ENCODE assay signal across 16 cellular contexts in the genomic region with DNA sequence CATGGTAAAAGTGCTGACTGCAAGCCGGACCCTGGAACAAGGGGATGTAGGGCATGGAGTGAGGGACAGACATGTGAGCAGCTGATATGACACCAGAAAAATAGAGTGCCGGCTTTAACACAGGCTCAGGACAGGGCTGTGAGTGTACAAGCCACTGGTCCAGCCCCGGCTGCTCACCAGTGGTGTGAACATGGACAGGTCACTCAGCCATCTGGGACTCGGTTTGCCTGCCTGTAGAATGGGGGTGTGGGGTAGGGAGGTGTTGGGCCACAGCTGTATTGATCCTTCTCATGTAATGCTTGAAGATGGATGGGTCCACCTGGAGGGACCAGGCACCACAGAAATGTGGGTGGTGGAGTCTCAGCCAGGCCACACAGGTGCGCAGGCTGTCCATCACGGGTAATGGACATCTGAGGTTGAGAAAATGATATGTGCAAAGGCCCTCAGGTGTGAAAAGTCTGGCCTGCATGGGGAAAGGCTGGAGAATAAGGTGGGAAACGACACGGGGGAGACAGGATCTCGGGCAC. TPM values are rescaled to one million over a fixed set of nuclear protein-coding genes. Genes with fewer than 3 reads are reported as not detected.
DNase-seq lines count a peak whose midpoint lies in the region; FAIRE-seq and TF ChIP-seq lines count a peak whose summit lies in the region.
"Had no signal": no experiment of that assay in that cellular context is flagged by ENCODE, and none has a peak within 500 bp of the region (broad histone marks: within the 10 kb centered on the region; RNA-seq: fewer than 3 reads in every experiment).

No MANE protein-coding gene starts in this region.

- no peak overlapping the region for H3K4me3 ChIP-seq in H1 (ENCODE audit: extremely low read depth in 1 of 4, insufficient read depth in 2 of 4, low read depth in 3 of 4, low read length in 4 of 4)
- H3K4me3 ChIP-seq in sigmoid colon: no peak overlapping the region
- H3K4me3 ChIP-seq: SK-N-MC had no signal

- no peak overlapping the region for H4K91ac ChIP-seq in H1 (replicated peaks; ENCODE audit: insufficient read length, low read length)

- TF ChIP-seq POLR2A in H1 (IDR thresholded peaks at IDR 0.05; ENCODE audit: control extremely low read depth in 1 of 2, low read depth in 2 of 2, low read length in 2 of 2) (no peak), sigmoid colon (IDR thresholded peaks at IDR 0.05) (no peak)

- no peak for FAIRE-seq in H1 (lab: Jason Lieb, UNC)
- FAIRE-seq: GM19239 had no signal

- H4K8ac ChIP-seq in H1 (ENCODE audit: extremely low read depth, insufficient read depth, low read length): no peak overlapping the region

- no peak overlapping the region for H2BK120ac ChIP-seq in H1 (replicated peaks; ENCODE audit: low read depth, low read length)

- in situ Hi-C loops in KBM-7 (cut with MboI; ENCODE audit: low pct_unique_long_range_greater_than_20kb, low sequenced_read_pairs): loop anchor here (10.0 kb wide), 1 partner anchor 291 kb away; no protein-coding TSS in a partner anchor

- no peak for TF ChIP-seq RAD21 in H1 (IDR thresholded peaks at IDR 0.05 in 1 of 2, conservative IDR thresholded peaks at IDR 0.05 in 1 of 2; ENCODE audit: low read depth in 2 of 2, low read length in 2 of 2)

- no peak overlapping the region for H3K56ac ChIP-seq in H1 (replicated peaks; ENCODE audit: insufficient read length, low read depth, low read length)

- no peak overlapping the region for H2BK5ac ChIP-seq in H1 (ENCODE audit: low read depth, low read length)

- no peaks in the 10 kb centered on the region; a peak in 1 of 7 replicates for H3K27me3 ChIP-seq in H1 (replicated peaks in 1 of 4; ENCODE audit: control insufficient read depth in 3 of 4, extremely low read depth in 1 of 4, insufficient read depth in 3 of 4, low read length in 3 of 4)
- H3K27me3 ChIP-seq in sigmoid colon: no peaks in the 10 kb centered on the region

- TF ChIP-seq EP300 in H1 (IDR thresholded peaks at IDR 0.05; ENCODE audit: borderline replicate concordance in 1 of 2, low read depth in 2 of 2, low read length in 2 of 2) (no peak), sigmoid colon (IDR thresholded peaks at IDR 0.05) (no peak)

- no peak overlapping the region for H3K14ac ChIP-seq in H1 (ENCODE audit: insufficient read length)

- no peak for TF ChIP-seq CTCF in VCaP (conservative IDR thresholded peaks at IDR 0.05)
- TF ChIP-seq CTCF in H1 (IDR thresholded peaks at IDR 0.05; ENCODE audit: control extremely low read depth in 1 of 3, insufficient read depth in 1 of 3, low read depth in 1 of 3, low read length in 3 of 3): no peak
- no peak for TF ChIP-seq CTCF in sigmoid colon (IDR thresholded peaks at IDR 0.05)

- no peaks in the 10 kb centered on the region for H3K79me2 ChIP-seq in H1 (ENCODE audit: control insufficient read depth in 1 of 2, insufficient read depth in 2 of 2, low read length in 2 of 2)

- H3K4ac ChIP-seq in H1 (replicated peaks; ENCODE audit: insufficient read length, low read depth, low read length): no peak overlapping the region

- intact Hi-C loops in sigmoid colon (cut with DNase I): loop anchor here (5.0 to 10.0 kb wide), 2 partner anchors 212 to 429 kb away; no protein-coding TSS in a partner anchor

- no peaks in the 10 kb centered on the region for H3K23me2 ChIP-seq in H1 (ENCODE audit: low read depth, low read length)

- H3K23ac ChIP-seq in H1 (ENCODE audit: insufficient read length): no peak overlapping the region

- H4K5ac ChIP-seq in H1 (ENCODE audit: insufficient read length, low read depth, low read length): no peak overlapping the region

- POLR2A ChIA-PET in H1 (lab: Charles Lee; ENCODE audit: partially characterized antibody): no interaction called here

- no peaks in the 10 kb centered on the region for H4K20me1 ChIP-seq in H1 (replicated peaks in 1 of 2; ENCODE audit: control insufficient read depth in 1 of 2, insufficient read depth in 2 of 2, low read length in 2 of 2)

- no peak overlapping the region for H3K9ac ChIP-seq in H1 (replicated peaks in 1 of 4; ENCODE audit: extremely low read depth in 1 of 4, low read depth in 3 of 4, low read length in 3 of 4)

- H3K4me1 ChIP-seq in H1 (replicated peaks in 1 of 4; ENCODE audit: control insufficient read depth in 3 of 4, insufficient read depth in 4 of 4, low read length in 3 of 4): no peaks in the 10 kb centered on the region
- H3K4me1 ChIP-seq in sigmoid colon: no peaks in the 10 kb centered on the region

- 91% methylated on average over 9 of the region's 9 CpGs; no CpG with 5 or more reads in 1 of the 2 experiments for WGBS in H1 (ENCODE audit: extremely low coverage in 1 of 2, insufficient coverage in 1 of 2, insufficient read length in 1 of 2, insufficient replicate concordance in 2 of 2, low coverage in 1 of 2, low lambda C conversion rate in 2 of 2, missing lambda C conversion rate in 1 of 2), 2 experiments
- 86 to 93% methylated on average over 9 of the region's 9 CpGs for WGBS in sigmoid colon, 2 donors

- H3K9me3 ChIP-seq in H1 (ENCODE audit: insufficient read depth in 2 of 2, low read depth in 1 of 2, low read length in 1 of 2): no peaks in the 10 kb centered on the region
- no peaks in the 10 kb centered on the region for H3K9me3 ChIP-seq in sigmoid colon

- no peaks in the 10 kb centered on the region for H3K79me1 ChIP-seq in H1 (ENCODE audit: low read depth, low read length)

- DNase-seq in H1 (ENCODE audit: low read depth in 1 of 2, low spot score in 2 of 2) (no peak), sigmoid colon (peak; percentile 26), KBM-7 (no peak), NCI-H2081 (lab: John Stamatoyannopoulos, UW) (no peak)
- DNase-seq: Calu3; CD4-positive, CD25-positive, alpha-beta regulatory T cell; DMS53; NCI-H1092; NCI-H510A treated with DMSO at 0.1 percent for 48 hours; NCI-H82; Right ventricle myocardium superior had no signal

- H2AK5ac ChIP-seq in H1 (ENCODE audit: low read depth, low read length): 0 out of 2 replicates have a peak overlapping the region, but pooled peaks have one; percentile 3

- no peak overlapping the region for H2BK12ac ChIP-seq in H1 (ENCODE audit: low read depth, low read length)

- H3K18ac ChIP-seq in H1 (ENCODE audit: extremely low read depth, low read length): no peak overlapping the region

- no peak overlapping the region for H2AFZ ChIP-seq in H1 (ENCODE audit: low read length)

- H2BK20ac ChIP-seq in H1 (ENCODE audit: low read length): no peak overlapping the region

- H3K27ac ChIP-seq in VCaP: peak overlapping the region; percentile 29; the same call in 1 of the 2 replicates
- no peak overlapping the region for H3K27ac ChIP-seq in H1 (ENCODE audit: low read depth, low read length)
- H3K27ac ChIP-seq in sigmoid colon: no peak overlapping the region
- H3K27ac ChIP-seq: SK-N-MC had no signal

- H2BK15ac ChIP-seq in H1 (ENCODE audit: low read length): no peak overlapping the region

- no peaks in the 10 kb centered on the region for H3K36me3 ChIP-seq in H1 (ENCODE audit: control insufficient read depth in 2 of 4, insufficient read depth in 4 of 4, low read length in 3 of 4)
- no peaks in the 10 kb centered on the region for H3K36me3 ChIP-seq in sigmoid colon

- no peak overlapping the region for H3K4me2 ChIP-seq in H1 (ENCODE audit: insufficient read depth in 1 of 2, low read depth in 2 of 2, low read length in 2 of 2)

- CTCF ChIA-PET in H1 (lab: Charles Lee; ENCODE audit: partially characterized antibody): interaction anchor here (0.8 to 23.2 kb wide), 28 partner anchors 9 to 444 kb away, joined by 3 to 502 read pairs (median 6); partner anchors contain the start of gene KRT74

RNA-seq across cellular contexts. Expression of gene KRT74, which starts 10.6 kb away (rescaled TPM):
- not detected in 2 replicates for total RNA-seq in H1 (2021; fragmentation: NEBNext Ultra II Directional; extraction: Animal tissue kit (Norgen Biotek cat#: 25700))
- not detected in 2 replicates for polyA plus RNA-seq in H1 (2011; rRNA removed)
- not detected for polyA plus RNA-seq in H1 (2011; cell fraction: cytosol; rRNA removed)
- not detected for polyA plus RNA-seq in H1 (2011; cell fraction: nucleus; rRNA removed)
- polyA plus RNA-seq in H1 (2012, experiment 1 of 2): not detected in 4 replicates
- not detected for polyA plus RNA-seq in H1 (2012, experiment 2 of 2)
- polyA plus RNA-seq in H1 (2013, experiment 1 of 2): not detected
- polyA plus RNA-seq in H1 (2013, experiment 2 of 2): not detected
- not detected in 2 replicates for polyA minus RNA-seq in H1 (2011; rRNA and poly(A)+ RNA removed)
- not detected for polyA minus RNA-seq in H1 (2011; cell fraction: cytosol; rRNA and poly(A)+ RNA removed)
- polyA minus RNA-seq in H1 (2011; cell fraction: nucleus; rRNA and poly(A)+ RNA removed): not detected
- not detected for total RNA-seq in sigmoid colon
- polyA plus RNA-seq in sigmoid colon: not detected
- total RNA-seq: Calu3; CD4-positive, CD25-positive, alpha-beta regulatory T cell; H4; MCF 10A; Right ventricle myocardium superior had no signal
- polyA plus RNA-seq: CD4-positive, CD25-positive, alpha-beta regulatory T cell had no signal

RNA-seq across cellular contexts. Expression of gene KRT72, which starts 17.0 kb away (rescaled TPM):
- total RNA-seq in H1 (2021; fragmentation: NEBNext Ultra II Directional; extraction: Animal tissue kit (Norgen Biotek cat#: 25700)): not detected in 2 replicates
- polyA plus RNA-seq in H1 (2011; rRNA removed) (not detected in 2 replicates), sigmoid colon (under 1 TPM in 1 of 3 donors, not detected in 2; 0.79 TPM)
- not detected for polyA plus RNA-seq in H1 (2011; cell fraction: cytosol; rRNA removed)
- polyA plus RNA-seq in H1 (2011; cell fraction: nucleus; rRNA removed): not detected
- not detected in 4 replicates for polyA plus RNA-seq in H1 (2012, experiment 1 of 2)
- polyA plus RNA-seq in H1 (2012, experiment 2 of 2): not detected
- polyA plus RNA-seq in H1 (2013, experiment 1 of 2): not detected
- not detected for polyA plus RNA-seq in H1 (2013, experiment 2 of 2)
- not detected in 2 replicates for polyA minus RNA-seq in H1 (2011; rRNA and poly(A)+ RNA removed)
- polyA minus RNA-seq in H1 (2011; cell fraction: cytosol; rRNA and poly(A)+ RNA removed): not detected
- polyA minus RNA-seq in H1 (2011; cell fraction: nucleus; rRNA and poly(A)+ RNA removed): not detected
- total RNA-seq in sigmoid colon: not detected
- total RNA-seq: Calu3, H4, MCF 10A, Right ventricle myocardium superior had no signal

RNA-seq across cellular contexts. Expression of gene KRT71, which starts 31.3 kb away (rescaled TPM):
- not detected in 2 replicates for total RNA-seq in H1 (2021; fragmentation: NEBNext Ultra II Directional; extraction: Animal tissue kit (Norgen Biotek cat#: 25700))
- polyA plus RNA-seq in H1 (2011; rRNA removed) (not detected in 2 replicates), sigmoid colon (not detected)
- not detected for polyA plus RNA-seq in H1 (2011; cell fraction: cytosol; rRNA removed)
- not detected for polyA plus RNA-seq in H1 (2011; cell fraction: nucleus; rRNA removed)
- not detected in 4 replicates for polyA plus RNA-seq in H1 (2012, experiment 1 of 2)
- polyA plus RNA-seq in H1 (2012, experiment 2 of 2): not detected
- polyA plus RNA-seq in H1 (2013, experiment 1 of 2): not detected
- not detected for polyA plus RNA-seq in H1 (2013, experiment 2 of 2)
- not detected in 2 replicates for polyA minus RNA-seq in H1 (2011; rRNA and poly(A)+ RNA removed)
- polyA minus RNA-seq in H1 (2011; cell fraction: cytosol; rRNA and poly(A)+ RNA removed): not detected
- not detected for polyA minus RNA-seq in H1 (2011; cell fraction: nucleus; rRNA and poly(A)+ RNA removed)
- total RNA-seq in sigmoid colon: not detected
- total RNA-seq: Calu3; CD4-positive, CD25-positive, alpha-beta regulatory T cell; H4; MCF 10A; Right ventricle myocardium superior had no signal
- polyA plus RNA-seq: CD4-positive, CD25-positive, alpha-beta regulatory T cell had no signal

RNA-seq across cellular contexts. Expression of gene KRT73, which starts 34.1 kb away (rescaled TPM):
- total RNA-seq in H1 (2021; fragmentation: NEBNext Ultra II Directional; extraction: Animal tissue kit (Norgen Biotek cat#: 25700)): not detected in 2 replicates
- polyA plus RNA-seq in H1 (2011; rRNA removed) (not detected in 2 replicates), sigmoid colon (under 1 TPM in 1 of 3 donors, not detected in 2; 0.73 TPM)
- polyA plus RNA-seq in H1 (2011; cell fraction: cytosol; rRNA removed): not detected
- not detected for polyA plus RNA-seq in H1 (2011; cell fraction: nucleus; rRNA removed)
- polyA plus RNA-seq in H1 (2012, experiment 1 of 2): not detected in 4 replicates
- polyA plus RNA-seq in H1 (2012, experiment 2 of 2): not detected
- not detected for polyA plus RNA-seq in H1 (2013, experiment 1 of 2)
- polyA plus RNA-seq in H1 (2013, experiment 2 of 2): not detected
- polyA minus RNA-seq in H1 (2011; rRNA and poly(A)+ RNA removed): not detected in 2 replicates
- polyA minus RNA-seq in H1 (2011; cell fraction: cytosol; rRNA and poly(A)+ RNA removed): not detected
- polyA minus RNA-seq in H1 (2011; cell fraction: nucleus; rRNA and poly(A)+ RNA removed): not detected
- total RNA-seq in sigmoid colon: not detected
- total RNA-seq: Calu3, H4, MCF 10A, Right ventricle myocardium superior had no signal
